Comparison of ENCODE assay signal across 22 cellular contexts in genomic region chr1:25728301-25728935, GRCh38.
DNase-seq lines count a peak whose midpoint lies in the region; ATAC-seq, FAIRE-seq and TF ChIP-seq lines count a peak whose summit lies in the region.
"Had no signal": no experiment of that assay in that cellular context is flagged by ENCODE, and none has a peak within 500 bp of the region (broad histone marks: within the 10 kb centered on the region; RNA-seq: fewer than 3 reads in every experiment).

No MANE protein-coding gene starts in this region.

- peak; percentile 35 for DNase-seq in NCI-H1694 treated with DMSO at 0.1 percent for 48 hours (lab: John Stamatoyannopoulos, UW)
- DNase-seq in NCI-H1694 (lab: John Stamatoyannopoulos, UW): no peak
- no peak for DNase-seq in bronchial epithelial cell (ENCODE audit: low read depth)
- no peak for DNase-seq in mesothelial cell of epicardium (ENCODE audit: low spot score in 2 of 2, unreplicated experiment in 2 of 2)
- no peak for DNase-seq in HUDEP-2 (lab: John Stamatoyannopoulos, UW; ENCODE audit: unreplicated experiment in 76 of 76)
- DNase-seq in foreskin fibroblast: no peak
- DNase-seq: activated CD8-positive, alpha-beta T cell treated with anti-CD3 and anti-CD28 coated beads, Interleukin-2, amount 10 ng/mL, durations not matched to agents 7 days and 5 days; foreskin melanocyte; Karpas-422; NCI-H2171 treated with DMSO at 0.1 percent for 48 hours; NCI-H774; occipital lobe; upper lobe of right lung had no signal

- H3K9me3 ChIP-seq in skeletal muscle tissue (ENCODE audit: control insufficient read depth in 3 of 3, low read length in 3 of 3): no peaks in the 10 kb centered on the region
- H3K9me3 ChIP-seq: adrenal gland; BLaER1 treated with 17β-estradiol and CSF1 and Interleukin-3, amounts not matched to agents 10 nM and 100 nM; upper lobe of right lung had no signal

- peaks cover 26% of the 10 kb centered on the region for H3K4me1 Mint-ChIP-seq in mesothelial cell of epicardium

- H3K36me3 ChIP-seq in bronchial epithelial cell (ENCODE audit: control insufficient read depth, insufficient read depth, low read length): no peaks in the 10 kb centered on the region
- H3K36me3 ChIP-seq in skeletal muscle tissue (ENCODE audit: control insufficient read depth in 3 of 3, insufficient read depth in 3 of 3, low read length in 3 of 3): no peaks in the 10 kb centered on the region
- H3K36me3 ChIP-seq: adrenal gland; BLaER1 treated with 17β-estradiol and CSF1 and Interleukin-3, amounts not matched to agents 10 nM and 100 nM; upper lobe of right lung had no signal

- peaks cover 35 to 41% (median 38%) of the 10 kb centered on the region in 3 donors for H3K4me1 ChIP-seq in skeletal muscle tissue (ENCODE audit: control insufficient read depth in 3 of 3, insufficient read depth in 3 of 3, low read length in 3 of 3)

- peak; percentile 90 for FAIRE-seq in bronchial epithelial cell (lab: Jason Lieb, UNC)
- FAIRE-seq: GM18507 had no signal

- ATAC-seq in activated CD4-positive, CD25-positive, alpha-beta regulatory T cell treated with anti-CD3 and anti-CD28 coated beads, Interleukin-2, amount 50 U/mL, for 24 hours: no peak
- ATAC-seq: activated CD8-positive, alpha-beta T cell treated with anti-CD3 and anti-CD28 coated beads, Interleukin-2, amount 10 ng/mL, durations not matched to agents 7 days and 5 days; stimulated activated effector memory CD8-positive, alpha-beta T cell treated with anti-CD3 and anti-CD28 coated beads, Interleukin-12 subunit alpha, Interleukin-12 subunit beta, amount 100 ng/mL, for 72 hours had no signal

- peak overlapping the region; percentile 8 for H3K27ac ChIP-seq in skeletal muscle tissue (ENCODE audit: low read depth, low read length)
- H3K27ac ChIP-seq: 22Rv1; BLaER1 treated with 17β-estradiol and CSF1 and Interleukin-3, amounts not matched to agents 10 nM and 100 nM; HL-60; upper lobe of right lung had no signal

- TF ChIP-seq CTCF in bronchial epithelial cell (IDR thresholded peaks at IDR 0.05; ENCODE audit: insufficient read depth, low read length, severe bottlenecking) (no peak), mesothelial cell of epicardium (IDR thresholded peaks at IDR 0.05; ENCODE audit: unreplicated experiment) (no peak), foreskin fibroblast (IDR thresholded peaks at IDR 0.05; ENCODE audit: low read depth, low read length) (no peak)

- no peaks in the 10 kb centered on the region for H3K36me3 Mint-ChIP-seq in mesothelial cell of epicardium
- H3K36me3 Mint-ChIP-seq: stimulated activated effector memory CD8-positive, alpha-beta T cell treated with anti-CD3 and anti-CD28 coated beads, Interleukin-12 subunit alpha, Interleukin-12 subunit beta, amount 100 ng/mL, for 72 hours had no signal

- H3K27me3 ChIP-seq in bronchial epithelial cell (ENCODE audit: control insufficient read depth, insufficient read depth, low read length): no peaks in the 10 kb centered on the region
- H3K27me3 ChIP-seq in skeletal muscle tissue (ENCODE audit: control insufficient read depth in 3 of 3, insufficient read depth in 3 of 3, low read length in 3 of 3): no peaks in the 10 kb centered on the region
- H3K27me3 ChIP-seq: adrenal gland, upper lobe of right lung had no signal

- peak overlapping the region in 1 of 3 donors; percentile 45 for H3K9ac ChIP-seq in skeletal muscle tissue (ENCODE audit: low read depth in 1 of 3, low read length in 3 of 3)
- H3K9ac ChIP-seq: BLaER1 treated with 17β-estradiol and CSF1 and Interleukin-3, amounts not matched to agents 10 nM and 100 nM had no signal

- no peak overlapping the region for H3K4me3 Mint-ChIP-seq in mesothelial cell of epicardium
- H3K4me3 Mint-ChIP-seq: activated CD8-positive, alpha-beta T cell treated with anti-CD3 and anti-CD28 coated beads, Interleukin-2, amount 10 ng/mL, durations not matched to agents 7 days and 5 days; activated T-helper 1 cell treated with anti-CD3 and anti-CD28 coated beads, Interleukin-12 subunit alpha, Interleukin-12 subunit beta, Interleukin-2, Interleukin-4 antibody, amounts not matched to agents 30 ng/mL and 10 ng/mL and 1 ng/mL, durations not matched to agents 14 hours and 24 hours and 36 hours; stimulated activated effector memory CD8-positive, alpha-beta T cell treated with anti-CD3 and anti-CD28 coated beads, Interleukin-12 subunit alpha, Interleukin-12 subunit beta, amount 100 ng/mL, for 72 hours had no signal

- H3K27ac Mint-ChIP-seq in mesothelial cell of epicardium: peak overlapping the region; percentile 68
- H3K27ac Mint-ChIP-seq: activated CD8-positive, alpha-beta T cell treated with anti-CD3 and anti-CD28 coated beads, Interleukin-2, amount 10 ng/mL, durations not matched to agents 7 days and 5 days; activated T-helper 1 cell treated with anti-CD3 and anti-CD28 coated beads, Interleukin-12 subunit alpha, Interleukin-12 subunit beta, Interleukin-2, Interleukin-4 antibody, amounts not matched to agents 30 ng/mL and 10 ng/mL and 1 ng/mL, durations not matched to agents 14 hours and 24 hours and 36 hours; stimulated activated effector memory CD8-positive, alpha-beta T cell treated with anti-CD3 and anti-CD28 coated beads, Interleukin-12 subunit alpha, Interleukin-12 subunit beta, amount 100 ng/mL, for 72 hours had no signal

- H3K4me3 ChIP-seq in bronchial epithelial cell (ENCODE audit: low read depth, low read length): no peak overlapping the region
- no peak overlapping the region for H3K4me3 ChIP-seq in skeletal muscle tissue (ENCODE audit: low read length in 3 of 3)
- H3K4me3 ChIP-seq in foreskin fibroblast (ENCODE audit: low read depth in 1 of 2, low read length in 2 of 2): no peak overlapping the region
- H3K4me3 ChIP-seq: adrenal gland; BLaER1 treated with 17β-estradiol and CSF1 and Interleukin-3, amounts not matched to agents 10 nM and 100 nM; upper lobe of right lung had no signal

- peaks cover 23% of the 10 kb centered on the region for H3K27me3 Mint-ChIP-seq in mesothelial cell of epicardium (ENCODE audit: low read depth)

- H3K9me3 Mint-ChIP-seq in mesothelial cell of epicardium: no peaks in the 10 kb centered on the region
- H3K9me3 Mint-ChIP-seq: activated T-helper 1 cell treated with anti-CD3 and anti-CD28 coated beads, Interleukin-12 subunit alpha, Interleukin-12 subunit beta, Interleukin-2, Interleukin-4 antibody, amounts not matched to agents 30 ng/mL and 10 ng/mL and 1 ng/mL, durations not matched to agents 14 hours and 24 hours and 36 hours; stimulated activated effector memory CD8-positive, alpha-beta T cell treated with anti-CD3 and anti-CD28 coated beads, Interleukin-12 subunit alpha, Interleukin-12 subunit beta, amount 100 ng/mL, for 72 hours had no signal
